1 cellular context compared by ENCODE assay signal in genomic region chr15:66233487-66234415, GRCh38.
TF ChIP-seq lines count a peak whose summit lies in the region.

No MANE protein-coding gene starts in this region.

TF ChIP-seq in K562, 482 proteins besides CTCF, POLR2A, EP300 and RAD21 (continued from another document and continues in another):
- no peak for TF ChIP-seq SAFB2 (IDR thresholded peaks at IDR 0.05; ENCODE audit: borderline replicate concordance, low read depth, low read length, severe bottlenecking)
- no peak for TF ChIP-seq ZZZ3 (IDR thresholded peaks at IDR 0.05)
- no peak for TF ChIP-seq GATAD2B (IDR thresholded peaks at IDR 0.05; ENCODE audit: borderline replicate concordance)
- TF ChIP-seq RUNX1 (IDR thresholded peaks at IDR 0.05; ENCODE audit: low read depth): no peak
- TF ChIP-seq ZNF184 (CRISPR knock-in tag; IDR thresholded peaks at IDR 0.05): no peak
- no peak for TF ChIP-seq NFE2L1 (tag; IDR thresholded peaks at IDR 0.05; ENCODE audit: borderline replicate concordance, low read depth)
- TF ChIP-seq ZNF584 (CRISPR knock-in tag; IDR thresholded peaks at IDR 0.05; ENCODE audit: low read depth): peak; percentile 4
- TF ChIP-seq CXXC5 (CRISPR knock-in tag; IDR thresholded peaks at IDR 0.05): peak; percentile 36
- no peak for TF ChIP-seq ZFP91 (CRISPR knock-in tag; IDR thresholded peaks at IDR 0.05)
- TF ChIP-seq SRSF1 (IDR thresholded peaks at IDR 0.05; ENCODE audit: low read depth, low read length): no peak
- TF ChIP-seq ZC3H11A (IDR thresholded peaks at IDR 0.05; ENCODE audit: low read depth, low read length): no peak
- no peak for TF ChIP-seq CBX1 (IDR thresholded peaks at IDR 0.05; ENCODE audit: low read depth)
- TF ChIP-seq NCOA6 (IDR thresholded peaks at IDR 0.05): no peak
- no peak for TF ChIP-seq NCOR1 (IDR thresholded peaks at IDR 0.05)
- TF ChIP-seq ZKSCAN1 (IDR thresholded peaks at IDR 0.05; ENCODE audit: low read depth, low read length): no peak
- TF ChIP-seq BCOR (IDR thresholded peaks at IDR 0.05): no peak
- TF ChIP-seq GABPB1 (CRISPR knock-in tag; IDR thresholded peaks at IDR 0.05): no peak
- TF ChIP-seq TGIF2 (CRISPR knock-in tag; IDR thresholded peaks at IDR 0.05): no peak
- TF ChIP-seq PHF20 (IDR thresholded peaks at IDR 0.05; ENCODE audit: partially characterized antibody): no peak
- 0 out of 2 replicates have a peak, but pooled peaks have one; percentile 67 for TF ChIP-seq ZNF175 (CRISPR knock-in tag; IDR thresholded peaks at IDR 0.05; ENCODE audit: low read depth)
- TF ChIP-seq TBP (optimal IDR thresholded peaks at IDR 0.05; ENCODE audit: low read depth, low read length): no peak
- no peak for TF ChIP-seq ELK3 (CRISPR knock-in tag; IDR thresholded peaks at IDR 0.05)
- no peak for TF ChIP-seq ZNF511 (CRISPR knock-in tag; IDR thresholded peaks at IDR 0.05)
- no peak; the same call in 1 of the 2 replicates for TF ChIP-seq CBFA2T2 (conservative IDR thresholded peaks at IDR 0.05)
- TF ChIP-seq ID3 (CRISPR knock-in tag; IDR thresholded peaks at IDR 0.05): no peak
- TF ChIP-seq ID3 (tag; IDR thresholded peaks at IDR 0.05): 0 out of 2 replicates have a peak, but pooled peaks have one; percentile 34
- TF ChIP-seq TAF1 (IDR thresholded peaks at IDR 0.05; ENCODE audit: control insufficient read depth, extremely low read depth, insufficient read depth, low read length, severe bottlenecking): no peak
- 0 out of 2 replicates have a peak, but pooled peaks have one; percentile 42 for TF ChIP-seq TCF15 (CRISPR knock-in tag; IDR thresholded peaks at IDR 0.05)
- TF ChIP-seq HDAC6 (IDR thresholded peaks at IDR 0.05; ENCODE audit: low read depth, low read length): no peak
- peak; percentile 99 for TF ChIP-seq ZNF512 (tag; IDR thresholded peaks at IDR 0.05)
- TF ChIP-seq MCM2 (IDR thresholded peaks at IDR 0.05; ENCODE audit: low read depth): no peak
- TF ChIP-seq POLR2G (IDR thresholded peaks at IDR 0.05; ENCODE audit: low read depth, low read length): no peak
- TF ChIP-seq ZHX1 (conservative IDR thresholded peaks at IDR 0.05; ENCODE audit: low read length): no peak
- TF ChIP-seq EP400 (IDR thresholded peaks at IDR 0.05): peak; percentile 54
- no peak for TF ChIP-seq E2F4 (CRISPR knock-in tag; IDR thresholded peaks at IDR 0.05; ENCODE audit: low read depth)
- peak; percentile 91 for TF ChIP-seq RAD51 (IDR thresholded peaks at IDR 0.05; ENCODE audit: borderline replicate concordance, low read depth)
- TF ChIP-seq TARDBP (IDR thresholded peaks at IDR 0.05): no peak
- TF ChIP-seq PYGO2 (tag; IDR thresholded peaks at IDR 0.05): no peak
- no peak for TF ChIP-seq SMARCA4 (IDR thresholded peaks at IDR 0.05)
- no peak for TF ChIP-seq PTTG1 (tag; IDR thresholded peaks at IDR 0.05; ENCODE audit: low read depth)
- TF ChIP-seq RBM22 (IDR thresholded peaks at IDR 0.05; ENCODE audit: low read depth, low read length, poor library complexity, severe bottlenecking): no peak
- TF ChIP-seq ZNF668 (CRISPR knock-in tag; IDR thresholded peaks at IDR 0.05): 0 out of 2 replicates have a peak, but pooled peaks have one; percentile 32
- no peak for TF ChIP-seq SMARCB1 (IDR thresholded peaks at IDR 0.05; ENCODE audit: insufficient read length, low read depth)
- TF ChIP-seq POLR2B (IDR thresholded peaks at IDR 0.05; ENCODE audit: low read depth, partially characterized antibody): no peak
- no peak for TF ChIP-seq MCM7 (IDR thresholded peaks at IDR 0.05)
- no peak for TF ChIP-seq LARP7 (IDR thresholded peaks at IDR 0.05)
- no peak for TF ChIP-seq NR2C2 (CRISPR knock-in tag; IDR thresholded peaks at IDR 0.05)
- TF ChIP-seq NR2C2 (tag; IDR thresholded peaks at IDR 0.05): peak; percentile 64
- TF ChIP-seq RBM17 (IDR thresholded peaks at IDR 0.05; ENCODE audit: borderline replicate concordance, low read depth, low read length): no peak
- TF ChIP-seq CREB3 (tag; conservative IDR thresholded peaks at IDR 0.05; ENCODE audit: low read depth): no peak
- TF ChIP-seq SRSF7 (optimal IDR thresholded peaks at IDR 0.05; ENCODE audit: low read depth, low read length): no peak
- TF ChIP-seq MIER1 (IDR thresholded peaks at IDR 0.05; ENCODE audit: low read depth): no peak
- TF ChIP-seq ASH1L (IDR thresholded peaks at IDR 0.05; ENCODE audit: borderline replicate concordance, low read depth, partially characterized antibody): no peak
- no peak; the same call in 1 of the 2 replicates for TF ChIP-seq ZNF316 (IDR thresholded peaks at IDR 0.05)
- no peak for TF ChIP-seq NR0B1 (IDR thresholded peaks at IDR 0.05; ENCODE audit: partially characterized antibody)
- TF ChIP-seq KLF13 (tag; IDR thresholded peaks at IDR 0.05; ENCODE audit: borderline replicate concordance, low read depth): no peak
- TF ChIP-seq HMG20A (CRISPR knock-in tag; conservative IDR thresholded peaks at IDR 0.05): no peak
- no peak for TF ChIP-seq SOX6 (IDR thresholded peaks at IDR 0.05)
- no peak for TF ChIP-seq UBTF (IDR thresholded peaks at IDR 0.05; ENCODE audit: borderline replicate concordance in 1 of 2, low read depth in 2 of 2, low read length in 2 of 2)
- TF ChIP-seq GMEB1 (CRISPR knock-in tag; IDR thresholded peaks at IDR 0.05): no peak
